In the genomic region with DNA sequence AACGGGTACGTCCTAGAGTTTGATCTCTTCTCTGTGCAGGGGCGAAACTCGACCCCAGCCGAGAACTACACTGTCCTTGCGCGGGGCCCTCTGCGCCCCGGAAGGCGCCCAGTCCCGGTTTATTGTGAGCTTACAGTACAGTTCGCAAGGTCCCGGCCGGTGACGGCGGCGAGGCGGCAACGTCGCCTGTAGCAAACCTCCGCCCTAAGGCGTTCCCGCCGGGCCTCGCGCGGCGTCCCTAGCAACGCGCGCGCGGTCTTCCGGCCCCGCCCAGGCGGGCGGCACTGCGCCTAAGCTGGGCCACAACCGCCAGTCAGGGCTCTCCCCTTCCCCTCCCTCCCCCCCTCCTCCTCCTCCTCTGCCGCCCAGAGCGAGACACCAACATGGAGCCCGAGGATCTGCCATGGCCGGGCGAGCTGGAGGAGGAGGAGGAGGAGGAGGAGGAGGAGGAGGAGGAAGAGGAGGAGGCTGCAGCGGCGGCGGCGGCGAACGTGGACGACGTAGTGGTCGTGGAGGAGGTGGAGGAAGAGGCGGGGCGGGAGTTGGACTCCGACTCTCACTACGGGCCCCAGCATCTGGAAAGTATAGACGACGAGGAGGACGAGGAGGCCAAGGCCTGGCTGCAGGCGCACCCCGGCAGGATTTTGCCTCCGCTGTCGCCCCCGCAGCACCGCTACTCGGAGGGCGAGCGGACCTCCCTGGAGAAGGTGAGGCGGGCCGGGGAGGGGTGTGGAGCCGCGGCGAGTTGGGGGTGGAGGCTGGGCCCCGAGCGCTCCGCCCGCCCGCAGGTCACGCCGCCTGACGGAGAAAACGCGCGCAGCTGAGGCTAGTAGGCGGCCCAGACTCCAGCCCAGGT, we compare ENCODE assay signal across 8 cellular contexts. TPM values are rescaled to one million over a fixed set of nuclear protein-coding genes. Genes with fewer than 3 reads are reported as not detected.
DNase-seq lines count a peak whose midpoint lies in the region; ATAC-seq and TF ChIP-seq lines count a peak whose summit lies in the region.

Gene ALMS1, plus strand, starts transcription at position 351 of the 856 bp plus-strand sequence. Its CDS starts 33 bp downstream, at position 384.

- H3K36me3 ChIP-seq in PC-9 (ENCODE audit: low read depth) (no peaks in the 10 kb centered on the region), esophagus (ENCODE audit: control insufficient read depth in 2 of 2, insufficient read depth in 2 of 2, low read length in 1 of 2) (no peaks in the 10 kb centered on the region), mucosa of stomach (ENCODE audit: control insufficient read depth, insufficient read depth, low read length) (no peaks in the 10 kb centered on the region)

- H3K27ac ChIP-seq in PC-9, result peak within 1 kb of the TSS; percentile 62
- peak within 1 kb of the TSS; percentile 96 to 98 for H3K27ac ChIP-seq in esophagus (ENCODE audit: low read depth in 2 of 2, low read length in 1 of 2)

- H3K9me3 ChIP-seq in PC-9 (ENCODE audit: insufficient read depth, low read depth), result no peaks in the 10 kb centered on the region; the same call in 1 of the 2 replicates
- H3K9me3 ChIP-seq in esophagus (ENCODE audit: control insufficient read depth in 2 of 2, insufficient read depth in 1 of 2, low read depth in 1 of 2, low read length in 1 of 2), result no peaks in the 10 kb centered on the region
- H3K9me3 ChIP-seq in mucosa of stomach (ENCODE audit: control insufficient read depth, low read length), result no peaks in the 10 kb centered on the region

- H3K4me1 ChIP-seq in PC-9 (replicated peaks; ENCODE audit: insufficient read depth) (peaks cover 18% of the 10 kb centered on the region), esophagus (ENCODE audit: control insufficient read depth in 2 of 2, insufficient read depth in 2 of 2, low read length in 1 of 2) (no peaks in the 10 kb centered on the region), mucosa of stomach (ENCODE audit: control insufficient read depth, insufficient read depth, low read length) (no peaks in the 10 kb centered on the region)

- peaks cover 21% of the 10 kb centered on the region for H3K27me3 ChIP-seq in PC-9 (ENCODE audit: insufficient read depth, low read depth)
- no peaks in the 10 kb centered on the region for H3K27me3 ChIP-seq in esophagus (ENCODE audit: control insufficient read depth in 1 of 2, insufficient read depth in 2 of 2, low read length in 2 of 2)
- no peaks in the 10 kb centered on the region for H3K27me3 ChIP-seq in mucosa of stomach (ENCODE audit: control insufficient read depth, insufficient read depth, low read length)

- peak within 1 kb of the TSS; percentile 93 for H3K4me2 ChIP-seq in PC-9

- no TSS peak for BruUV-seq in PC-9 (replicated peaks; lab: Mats Ljungman, UMichigan)

- H3K4me3 ChIP-seq in PC-9, result peak within 1 kb of the TSS; percentile 99
- peak within 1 kb of the TSS; percentile 76 to 88 for H3K4me3 ChIP-seq in esophagus (ENCODE audit: low read depth in 1 of 2, low read length in 2 of 2)
- H3K4me3 ChIP-seq in mucosa of stomach (ENCODE audit: low read length), result peak within 1 kb of the TSS; percentile 87

- peaks cover 6% of the 10 kb centered on the region; the same call in 1 of the 2 replicates for H4K20me1 ChIP-seq in PC-9 (ENCODE audit: insufficient read depth)

- no peak for TF ChIP-seq CTCF in PC-9 (conservative IDR thresholded peaks at IDR 0.05)

- in situ Hi-C loops in KBM-7 (cut with MboI; ENCODE audit: low pct_unique_long_range_greater_than_20kb, low sequenced_read_pairs), result no loop called here

- POLR2A ChIA-PET in PC-9 (lab: Charles Lee; ENCODE audit: unreplicated experiment), result interaction anchor here (0.6 kb wide), 5 partner anchors 149 to 1170 kb away, joined by 3 to 19 read pairs (median 5); partner anchors contain the start of genes CCDC142, PRADC1 and TTC31

- H3F3A ChIP-seq in PC-9 (ENCODE audit: insufficient read depth, low read depth), result peaks cover 6% of the 10 kb centered on the region; the same call in 1 of the 2 replicates

- 0% methylated on average over 64 to 86 of the region's 86 CpGs for WGBS in esophagus, 2 donors

- DNase-seq in DMS79 (lab: John Stamatoyannopoulos, UW) (peak; percentile 79), KBM-7 (peak; percentile 92), PC-9 (peak; percentile 80 to 86)
- DNase-seq in activated T-cell treated with anti-CD3 and anti-CD28 coated beads, Interleukin-2, amount 50 U/mL, for 1 hour, result peak; percentile 90
- peak; percentile 89 for DNase-seq in stimulated activated CD8-positive, alpha-beta memory T cell treated with anti-CD3 and anti-CD28 coated beads, Interleukin-4, amount 100 ng/mL, for 48 hours

- H3K79me2 ChIP-seq in PC-9 (ENCODE audit: low read depth), result peaks cover 34% of the 10 kb centered on the region

- 0 out of 2 replicates have a peak, but pooled peaks cover 6% of the 10 kb centered on the region for H3K9me2 ChIP-seq in PC-9 (ENCODE audit: insufficient read depth)

- intact Hi-C loops in PC-9 (cut with micrococcal nuclease; ENCODE audit: unreplicated experiment), result loop anchor here (10.0 kb wide), 1 partner anchor 151 kb away; the partner anchor contains the start of genes CCT7 and PRADC1

- peak within 1 kb of the TSS; percentile 99 for H2AFZ ChIP-seq in PC-9

- peak; percentile 88 for ATAC-seq in GM21723 (IDR thresholded peaks at IDR 0.05; ENCODE audit: unreplicated experiment)

- CTCF ChIA-PET in PC-9 (lab: Charles Lee), result no interaction called here

- peak within 1 kb of the TSS; percentile 71 for H3K9ac ChIP-seq in mucosa of stomach (ENCODE audit: low read length)

RNA-seq across cellular contexts. Expression of gene ALMS1, which starts in this region (rescaled TPM):
- total RNA-seq in PC-9 (2021), result 14.7 and 16.7 TPM in 2 replicates
- polyA plus RNA-seq in esophagus, result 1 to 10 TPM; 3.3 to 3.8 TPM

Comparison
In these comparisons a context has a peak if more than half of its experiments do, and no peak if none do; other contexts are left out.
1. Peak in every context shown above with its lines: DNase-seq, ATAC-seq, H3K4me3 ChIP-seq and H3K27ac ChIP-seq.